In genomic region chr19:50427997-50428425, GRCh38 we compare ENCODE assay signal across 9 cellular contexts. TPM values are rescaled to one million over a fixed set of nuclear protein-coding genes. Genes with fewer than 3 reads are reported as not detected.
A peak's percentile ranks its signal among the peaks of the same experiment; 100 is the strongest.
DNase-seq lines count a peak whose midpoint lies in the region; TF ChIP-seq lines count a peak whose summit lies in the region.
"Had no signal": no experiment of that assay in that cellular context is flagged by ENCODE, and none has a peak within 500 bp of the region (broad histone marks: within the 10 kb centered on the region; RNA-seq: fewer than 3 reads in every experiment).

No MANE protein-coding gene starts in this region.

- WGBS in spleen, 5 donors: 10 to 25% (median 14%) methylated on average over 7 to 38 of the region's 38 CpGs

- peaks cover 6 to 55% (median 33%) of the 10 kb centered on the region in 6 donors for H3K4me1 ChIP-seq in spleen
- peaks cover 8% of the 10 kb centered on the region for H3K4me1 ChIP-seq in HAP-1

- TF ChIP-seq POLR2A in spleen (IDR thresholded peaks at IDR 0.05): no peak

- no peak overlapping the region for H3K4me3 Mint-ChIP-seq in endothelial cell (ENCODE audit: unreplicated experiment)

- TF ChIP-seq CTCF in kidney epithelial cell (IDR thresholded peaks at IDR 0.05; ENCODE audit: insufficient read depth, low read length, poor library complexity, severe bottlenecking) (no peak), spleen (IDR thresholded peaks at IDR 0.05 in 8 of 11, conservative IDR thresholded peaks at IDR 0.05 in 3 of 11) (no peak), endothelial cell (IDR thresholded peaks at IDR 0.05; ENCODE audit: unreplicated experiment) (no peak)

- H3K4me1 Mint-ChIP-seq in endothelial cell (ENCODE audit: unreplicated experiment): peaks cover 4% of the 10 kb centered on the region

- no peak overlapping the region for H3K27ac Mint-ChIP-seq in endothelial cell (ENCODE audit: unreplicated experiment)

- H3K4me3 ChIP-seq in kidney epithelial cell (ENCODE audit: low read depth, low read length) (no peak overlapping the region), spleen (peak overlapping the region in 4 of 8 donors; percentile 16 to 52 (median 24)), HAP-1 (no peak overlapping the region)

- H3K9me3 Mint-ChIP-seq in endothelial cell (ENCODE audit: unreplicated experiment): peaks cover 1% of the 10 kb centered on the region

- no peaks in the 10 kb centered on the region for H3K36me3 Mint-ChIP-seq in endothelial cell (ENCODE audit: low read depth, unreplicated experiment)

- H3K27ac ChIP-seq in spleen: peak overlapping the region in 7 of 8 donors; percentile 30 to 94 (median 66)
- H3K27ac ChIP-seq: KMS-11 had no signal

- H3K9me3 ChIP-seq in spleen: no peaks in the 10 kb centered on the region
- H3K9me3 ChIP-seq in HAP-1: no peaks in the 10 kb centered on the region

- in situ Hi-C loops in HAP-1 (cut with MboI; ENCODE audit: low sequenced_read_pairs): no loop called here

- intact Hi-C loops in spleen (cut with DNase I; ENCODE audit: low total_unique reads): no loop called here

- H3K36me3 ChIP-seq in kidney epithelial cell (ENCODE audit: control insufficient read depth, insufficient read depth, low read length): no peaks in the 10 kb centered on the region
- peaks cover 0 to 26% (median 0%) of the 10 kb centered on the region in 6 donors for H3K36me3 ChIP-seq in spleen
- no peaks in the 10 kb centered on the region for H3K36me3 ChIP-seq in HAP-1 (replicated peaks)

- DNase-seq in EL: peak; percentile 55
- DNase-seq in OCI-M1 (lab: John Stamatoyannopoulos, UW): peak; percentile 85
- DNase-seq in cerebellar cortex (ENCODE audit: low spot score): peak; percentile 27
- peak; percentile 39 for DNase-seq in kidney epithelial cell (ENCODE audit: low read depth)
- peak; percentile 93 for DNase-seq in spleen
- no peak for DNase-seq in endothelial cell (ENCODE audit: low spot score)
- no peak for DNase-seq in NCI-H146 (lab: John Stamatoyannopoulos, UW)
- no peak for DNase-seq in HAP-1 (ENCODE audit: low spot score in 2 of 2)

- H3K27me3 ChIP-seq in kidney epithelial cell (ENCODE audit: control insufficient read depth, insufficient read depth, low read length): peaks cover 34% of the 10 kb centered on the region
- peaks cover 0 to 33% (median 9%) of the 10 kb centered on the region in 7 donors for H3K27me3 ChIP-seq in spleen (replicated peaks in 1 of 7)
- H3K27me3 ChIP-seq in HAP-1 (ENCODE audit: low read depth): no peaks in the 10 kb centered on the region

- peaks cover 13% of the 10 kb centered on the region for H3K27me3 Mint-ChIP-seq in endothelial cell (ENCODE audit: unreplicated experiment)

RNA-seq across cellular contexts. Expression of gene MYBPC2, which starts 4.7 kb away (rescaled TPM):
- 0.21 TPM in 1 of 2 replicates, not detected in the other for total RNA-seq in kidney epithelial cell
- total RNA-seq in spleen: 1 to 10 TPM in 1 of 7 donors, under 1 TPM in 4, not detected in 2; 0.28 to 1.5 (median 0.40) TPM
- 1 to 10 TPM in 1 of 3 donors, under 1 TPM in 2; 0.33 to 1.7 (median 0.45) TPM for polyA plus RNA-seq in spleen
- 0.46 TPM for total RNA-seq in endothelial cell (ENCODE audit: unreplicated experiment)

RNA-seq across cellular contexts. Expression of gene SPIB, which starts 9.3 kb away (rescaled TPM):
- total RNA-seq in kidney epithelial cell (not detected in 2 replicates), spleen (10 to 100 TPM; 22.1 to 76.6 (median 34.4) TPM), endothelial cell (ENCODE audit: unreplicated experiment) (not detected)
- polyA plus RNA-seq in spleen: 10 to 100 TPM; 55.5 to 90.5 (median 86.1) TPM

RNA-seq across cellular contexts. Expression of gene POLD1, which starts 43.9 kb away (rescaled TPM):
- total RNA-seq in kidney epithelial cell (25.5 and 30.3 TPM in 2 replicates), spleen (10 to 100 TPM; 26.5 to 39.9 (median 28.2) TPM), endothelial cell (ENCODE audit: unreplicated experiment) (54.4 TPM)
- 10 to 100 TPM; 50.9 to 66.6 (median 66.5) TPM for polyA plus RNA-seq in spleen

RNA-seq across cellular contexts. Expression of gene EMC10, which starts 48.3 kb away (rescaled TPM):
- total RNA-seq in kidney epithelial cell: 256 and 274 TPM in 2 replicates
- 10 to 100 TPM; 53.0 to 72.6 (median 62.5) TPM for total RNA-seq in spleen
- 10 to 100 TPM; 31.0 to 61.1 (median 50.5) TPM for polyA plus RNA-seq in spleen
- 0.21 TPM for total RNA-seq in endothelial cell (ENCODE audit: unreplicated experiment)

RNA-seq across cellular contexts. Expression of gene GARIN5A, which starts 48.6 kb away (rescaled TPM):
- total RNA-seq in kidney epithelial cell (8.5 and 9.9 TPM in 2 replicates), spleen (under 1 TPM in 1 of 7 donors, not detected in 6; 0.61 TPM), endothelial cell (ENCODE audit: unreplicated experiment) (not detected)
- polyA plus RNA-seq in spleen: 1 to 10 TPM in 1 of 3 donors, under 1 TPM in 2; 0.42 to 1.4 (median 0.48) TPM

Comparison
In these comparisons a context has a peak if more than half of its experiments do, and no peak if none do; other contexts are left out.
1. DNase-seq: peak in EL (single experiment), OCI-M1 (single experiment), cerebellar cortex (single experiment), kidney epithelial cell (single experiment) and spleen (single experiment); none in endothelial cell (single experiment), NCI-H146 (single experiment) and HAP-1 (0 of 2).
2. RNA of gene SPIB, which starts 9.3 kb away (total RNA-seq): 22.1 to 76.6 TPM in spleen; not detected in endothelial cell (single experiment) and not detected in kidney epithelial cell; every median in the first group is over 10 times any median in the second.